In genomic region chr14:96734076-96734622, GRCh38 we compare ENCODE assay signal across 1 cellular context.
TF ChIP-seq lines count a peak whose summit lies in the region.

No MANE protein-coding gene starts in this region.

TF ChIP-seq in HepG2, 621 proteins besides CTCF, POLR2A, EP300 and RAD21 (continued from another document):
- TF ChIP-seq ZNF513 (CRISPR knock-in tag; conservative IDR thresholded peaks at IDR 0.05) (no peak), TBX3 (IDR thresholded peaks at IDR 0.05; ENCODE audit: borderline replicate concordance) (no peak), NR2F1 (CRISPR knock-in tag; IDR thresholded peaks at IDR 0.05) (0 out of 4 replicates have a peak, but pooled peaks of 1 of the 2 experiments have one; percentile 18), LCORL (IDR thresholded peaks at IDR 0.05) (no peak), LCORL (CRISPR knock-in tag; IDR thresholded peaks at IDR 0.05) (no peak), CCAR2 (optimal IDR thresholded peaks at IDR 0.05; ENCODE audit: low read depth, low read length) (no peak), ZNF552 (CRISPR knock-in tag; IDR thresholded peaks at IDR 0.05; ENCODE audit: borderline replicate concordance) (no peak), ZNF687 (CRISPR knock-in tag; IDR thresholded peaks at IDR 0.05) (no peak), ASH2L (IDR thresholded peaks at IDR 0.05; ENCODE audit: insufficient read length, low read depth, low read length) (no peak), ZSCAN21 (CRISPR knock-in tag; IDR thresholded peaks at IDR 0.05; ENCODE audit: borderline replicate concordance) (no peak), HNRNPLL (IDR thresholded peaks at IDR 0.05; ENCODE audit: low read depth, low read length, poor library complexity, severe bottlenecking) (peak; percentile 18), SUZ12 (IDR thresholded peaks at IDR 0.05; ENCODE audit: low read depth, low read length) (no peak), NFATC3 (CRISPR knock-in tag; IDR thresholded peaks at IDR 0.05) (no peak), ZMYM4 (CRISPR knock-in tag; IDR thresholded peaks at IDR 0.05) (no peak), NR2F6 (IDR thresholded peaks at IDR 0.05) (0 out of 2 replicates have a peak, but pooled peaks have one; percentile 33), NR2F6 (CRISPR knock-in tag; IDR thresholded peaks at IDR 0.05) (no peak), SETDB1 (CRISPR knock-in tag; IDR thresholded peaks at IDR 0.05; ENCODE audit: borderline replicate concordance) (no peak), DBP (CRISPR knock-in tag; IDR thresholded peaks at IDR 0.05; ENCODE audit: not compliant biosample characterization) (no peak), ZNF484 (CRISPR knock-in tag; IDR thresholded peaks at IDR 0.05; ENCODE audit: borderline replicate concordance, low read depth) (no peak), PCBP1 (IDR thresholded peaks at IDR 0.05; ENCODE audit: borderline replicate concordance, low read depth, low read length) (no peak), ATF7 (IDR thresholded peaks at IDR 0.05) (peak; percentile 73), ATF7 (CRISPR knock-in tag; IDR thresholded peaks at IDR 0.05) (no peak), ZHX1 (CRISPR knock-in tag; IDR thresholded peaks at IDR 0.05; ENCODE audit: low read depth) (no peak), CENPX (CRISPR knock-in tag; IDR thresholded peaks at IDR 0.05) (no peak)
